24 cellular contexts compared by ENCODE assay signal in the genomic region with DNA sequence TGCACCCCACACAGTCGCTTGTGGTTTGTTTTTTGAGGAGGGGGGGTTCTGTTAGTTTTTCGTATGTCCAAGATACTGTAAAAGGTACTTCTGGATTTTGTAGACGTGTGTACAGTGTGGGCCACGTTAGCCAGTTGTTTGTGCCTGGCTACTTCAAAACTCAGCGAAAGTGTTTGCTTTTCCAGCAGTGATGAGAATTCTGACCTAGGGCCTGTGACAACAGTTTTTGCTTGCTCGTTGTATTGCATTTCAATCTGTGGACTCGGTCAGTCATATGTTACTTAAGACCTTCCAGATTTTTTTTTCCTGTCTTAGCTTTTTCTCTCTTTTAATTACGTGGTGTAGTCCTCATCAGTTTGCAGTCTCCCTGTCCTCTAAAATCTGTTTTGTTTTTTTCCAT.
A peak's percentile ranks its signal among the peaks of the same experiment; 100 is the strongest.
DNase-seq lines count a peak whose midpoint lies in the region; ATAC-seq, FAIRE-seq and TF ChIP-seq lines count a peak whose summit lies in the region.
"Had no signal": no experiment of that assay in that cellular context is flagged by ENCODE, and none has a peak within 500 bp of the region (broad histone marks: within the 10 kb centered on the region; RNA-seq: fewer than 3 reads in every experiment).

No MANE protein-coding gene starts in this region.

- H2AFZ ChIP-seq in H9 (ENCODE audit: low read length) (no peak overlapping the region), HepG2 (ENCODE audit: low read length) (no peak overlapping the region), neural progenitor cell (replicated peaks) (no peak overlapping the region)
- H2AFZ ChIP-seq: GM23338 had no signal

- no TSS peak for BruUV-seq in HepG2 (replicated peaks; lab: Mats Ljungman, UMichigan)

- H4K20me1 ChIP-seq in H9 (ENCODE audit: control insufficient read depth, insufficient read depth, insufficient read length) (no peaks in the 10 kb centered on the region), HepG2 (ENCODE audit: insufficient read depth, low read length) (no peaks in the 10 kb centered on the region), neural progenitor cell (ENCODE audit: low read depth) (peaks cover 17% of the 10 kb centered on the region)

- H3K4ac ChIP-seq in H9 (ENCODE audit: low read depth, low read length): no peak overlapping the region

- no peak overlapping the region for H4K91ac ChIP-seq in H9 (ENCODE audit: insufficient read length, low read depth, low read length)

- H3K23me2 ChIP-seq in H9 (ENCODE audit: insufficient read length, low read depth, low read length, poor library complexity, severe bottlenecking): no peaks in the 10 kb centered on the region

- H2AK5ac ChIP-seq in H9 (ENCODE audit: insufficient read length, low read length): no peak overlapping the region

- TF ChIP-seq EP300 in HepG2 (IDR thresholded peaks at IDR 0.05; ENCODE audit: low read depth in 2 of 2, low read length in 2 of 2) (no peak), HepG2 (CRISPR knock-in tag; IDR thresholded peaks at IDR 0.05; ENCODE audit: borderline replicate concordance) (no peak)

- H2BK120ac ChIP-seq in H9 (ENCODE audit: low read depth, low read length, poor library complexity, severe bottlenecking): no peak overlapping the region

- intact Hi-C loops in HepG2 (cut with micrococcal nuclease; ENCODE audit: unreplicated experiment): no loop called here

- H3K36me3 Mint-ChIP-seq in H9 (ENCODE audit: insufficient read depth in 1 of 3, low read depth in 3 of 3): peaks cover 34 to 82% (median 55%) of the 10 kb centered on the region in 3 experiments
- peaks cover 17% of the 10 kb centered on the region for H3K36me3 Mint-ChIP-seq in glutamatergic neuron (ENCODE audit: unreplicated experiment)
- peaks cover 38% of the 10 kb centered on the region for H3K36me3 Mint-ChIP-seq in neural progenitor cell
- H3K36me3 Mint-ChIP-seq: CD4-positive, CD25-positive, alpha-beta regulatory T cell had no signal

- H3K4me1 ChIP-seq in H9 (ENCODE audit: insufficient read depth, low read length): no peaks in the 10 kb centered on the region
- H3K4me1 ChIP-seq in HepG2 (ENCODE audit: insufficient read depth, low read length): peaks cover 26% of the 10 kb centered on the region
- no peaks in the 10 kb centered on the region for H3K4me1 ChIP-seq in neural progenitor cell
- H3K4me1 ChIP-seq: BLaER1, Caco-2 had no signal

- H2BK20ac ChIP-seq in H9 (ENCODE audit: low read depth, low read length, poor library complexity, severe bottlenecking): no peak overlapping the region

- H3K56ac ChIP-seq in H9 (ENCODE audit: insufficient read length, low read depth, low read length): no peak overlapping the region

- TF ChIP-seq POLR2A in HepG2 (IDR thresholded peaks at IDR 0.05; ENCODE audit: insufficient read depth in 1 of 2, low read depth in 2 of 2, low read length in 2 of 2): no peak

- no peak overlapping the region for H2BK15ac ChIP-seq in H9 (ENCODE audit: low read depth, low read length)

- H2BK5ac ChIP-seq in H9 (ENCODE audit: insufficient read length, low read length): no peak overlapping the region

- no peak overlapping the region for H3K27ac ChIP-seq in H9 (ENCODE audit: insufficient read length, low read depth, low read length)
- H3K27ac ChIP-seq in HepG2 (ENCODE audit: extremely low read length, insufficient read depth, low read length): peak overlapping the region; percentile 38
- H3K27ac ChIP-seq in neural progenitor cell: peak overlapping the region; percentile 0
- H3K27ac ChIP-seq: 22Rv1, BLaER1, C4-2B had no signal

- H3K27me3 ChIP-seq in H9 (ENCODE audit: insufficient read depth, low read length) (no peaks in the 10 kb centered on the region), HepG2 (ENCODE audit: control insufficient read depth in 1 of 2, insufficient read depth in 2 of 2, low read length in 2 of 2) (no peaks in the 10 kb centered on the region), neural progenitor cell (no peaks in the 10 kb centered on the region)
- H3K27me3 ChIP-seq: BLaER1 had no signal

- H3K9me3 Mint-ChIP-seq in H9 (no peaks in the 10 kb centered on the region), glutamatergic neuron (ENCODE audit: unreplicated experiment) (peaks cover 14% of the 10 kb centered on the region), neural progenitor cell (no peaks in the 10 kb centered on the region)
- H3K9me3 Mint-ChIP-seq: CD8-positive, alpha-beta T cell had no signal

- ATAC-seq in HepG2 (peak; percentile 70), GM18520 (IDR thresholded peaks at IDR 0.05; ENCODE audit: unreplicated experiment) (no peak), GM21619 (IDR thresholded peaks at IDR 0.05; ENCODE audit: unreplicated experiment) (no peak), esophagus mucosa (no peak)
- ATAC-seq: CD8-positive, alpha-beta T cell; GM23338 had no signal

- no peaks in the 10 kb centered on the region for H3K9me3 ChIP-seq in H9 (ENCODE audit: control insufficient read depth, low read depth, low read length)
- peaks cover 3% of the 10 kb centered on the region; the same call in 1 of the 2 replicates for H3K9me3 ChIP-seq in HepG2 (ENCODE audit: low read length)
- H3K9me3 ChIP-seq in neural progenitor cell (ENCODE audit: low read depth): no peaks in the 10 kb centered on the region
- H3K9me3 ChIP-seq: BLaER1, Caco-2 had no signal

- no peaks in the 10 kb centered on the region for H3K79me1 ChIP-seq in H9 (ENCODE audit: insufficient read depth, low read depth, low read length, poor library complexity, severe bottlenecking)

- no peak overlapping the region for H4K8ac ChIP-seq in H9 (replicated peaks; ENCODE audit: insufficient read length, low read depth, low read length)

- no peak for DNase-seq in H9
- no peak for DNase-seq in glutamatergic neuron
- DNase-seq in HepG2 (ENCODE audit: low spot score): peak; percentile 43
- no peak for DNase-seq in neural progenitor cell (ENCODE audit: low spot score)
- DNase-seq in medulla oblongata (ENCODE audit: extremely low spot score): no peak
- DNase-seq: Caco-2; CD4-positive, CD25-positive, alpha-beta regulatory T cell; CD8-positive, alpha-beta T cell; DMS153; DND-41; HCEC 1CT had no signal

- H3K4me3 Mint-ChIP-seq in H9 (no peak overlapping the region), glutamatergic neuron (ENCODE audit: unreplicated experiment) (no peak overlapping the region), neural progenitor cell (no peak overlapping the region)
- H3K4me3 Mint-ChIP-seq: B cell; CD4-positive, CD25-positive, alpha-beta regulatory T cell; CD8-positive, alpha-beta T cell; GM23338 had no signal

- CTCF ChIA-PET in HepG2 (lab: Yijun Ruan, JAX; ENCODE audit: low intra/inter-chr PET ratio, low total read pairs): no interaction called here

- H3K79me2 ChIP-seq in H9 (ENCODE audit: insufficient read depth, low read length) (no peaks in the 10 kb centered on the region), HepG2 (ENCODE audit: insufficient read depth, low read length) (no peaks in the 10 kb centered on the region), neural progenitor cell (ENCODE audit: low read depth) (peaks cover 13% of the 10 kb centered on the region)

- no peak overlapping the region for H3K23ac ChIP-seq in H9 (ENCODE audit: insufficient read length, low read depth, low read length)

- no peak overlapping the region for H3T11ph ChIP-seq in H9 (ENCODE audit: low read length)

- no CpG with 5 or more reads among the region's 8 CpGs for WGBS in H9 (ENCODE audit: extremely low coverage, insufficient read length, low lambda C conversion rate)
- WGBS in HepG2 (ENCODE audit: low lambda C conversion rate): 24% methylated on average over 8 of the region's 8 CpGs

- no peak overlapping the region for H4K5ac ChIP-seq in H9 (ENCODE audit: insufficient read length, low read depth, low read length)

- peak; percentile 4 for FAIRE-seq in HepG2 (lab: Jason Lieb, UNC)
- FAIRE-seq: A204.1, G401.6, GM12892, GM19239, H54 had no signal

- no peak for TF ChIP-seq RAD21 in HepG2 (CRISPR knock-in tag; IDR thresholded peaks at IDR 0.05)

- no peak overlapping the region for H3K4me3 ChIP-seq in HepG2 (replicated peaks in 1 of 3; ENCODE audit: insufficient read depth in 1 of 3, low read depth in 2 of 3, low read length in 3 of 3)
- no peak overlapping the region for H3K4me3 ChIP-seq in neural progenitor cell
- H3K4me3 ChIP-seq: BLaER1, GM23338 had no signal

- no peak overlapping the region for H2BK12ac ChIP-seq in H9 (ENCODE audit: insufficient read length, low read depth, low read length)

- TF ChIP-seq CTCF in H9 (conservative IDR thresholded peaks at IDR 0.05) (no peak), glutamatergic neuron (IDR thresholded peaks at IDR 0.05; ENCODE audit: partially characterized antibody, unreplicated experiment) (no peak), HepG2 (CRISPR knock-in tag; IDR thresholded peaks at IDR 0.05) (no peak), neural progenitor cell (IDR thresholded peaks at IDR 0.05) (no peak)

- H3K4me1 Mint-ChIP-seq in H9 (peaks cover 10 to 19% of the 10 kb centered on the region in 2 experiments), glutamatergic neuron (ENCODE audit: low read depth, unreplicated experiment) (peaks cover 26% of the 10 kb centered on the region), neural progenitor cell (peaks cover 4% of the 10 kb centered on the region)

- no peak overlapping the region for H3K14ac ChIP-seq in H9 (ENCODE audit: insufficient read depth, low read length)

- H3K9ac ChIP-seq in H9 (ENCODE audit: extremely low read depth, insufficient read length, low read length) (no peak overlapping the region), HepG2 (ENCODE audit: insufficient read depth, low read depth, low read length) (no peak overlapping the region), neural progenitor cell (no peak overlapping the region)
- H3K9ac ChIP-seq: BLaER1 had no signal

- H3K36me3 ChIP-seq in HepG2 (replicated peaks in 1 of 2; ENCODE audit: control insufficient read depth in 1 of 2, insufficient read depth in 2 of 2, low read length in 2 of 2): no peaks in the 10 kb centered on the region
- H3K36me3 ChIP-seq in neural progenitor cell: peaks cover 15% of the 10 kb centered on the region

- in situ Hi-C loops in HepG2 (cut with HindIII; ENCODE audit: extremely low pct_ligation_motif_present, low pct_unique_long_range_greater_than_20kb): no loop called here

- H3K27me3 Mint-ChIP-seq in H9 (ENCODE audit: low read depth) (no peaks in the 10 kb centered on the region; the same call in 1 of the 2 replicates), glutamatergic neuron (ENCODE audit: unreplicated experiment) (peaks cover 18% of the 10 kb centered on the region), neural progenitor cell (ENCODE audit: insufficient read depth, low read depth) (no peaks in the 10 kb centered on the region)
- H3K27me3 Mint-ChIP-seq: B cell; CD4-positive, CD25-positive, alpha-beta regulatory T cell had no signal

- peaks cover 71% of the 10 kb centered on the region for H3F3A ChIP-seq in neural progenitor cell (ENCODE audit: low read depth)

- POLR2A ChIA-PET in HepG2 (lab: Yijun Ruan, JAX): no interaction called here

- H3K4me2 ChIP-seq in H9 (ENCODE audit: insufficient read depth, insufficient read length, low read length): no peak overlapping the region
- no peak overlapping the region for H3K4me2 ChIP-seq in HepG2 (ENCODE audit: low read depth, low read length)
- H3K4me2 ChIP-seq in neural progenitor cell: no peak overlapping the region
- H3K4me2 ChIP-seq: BLaER1, GM23338 had no signal

- peak overlapping the region in 2 of 3 experiments; percentile 30 to 50; a peak in 2 of 7 replicates for H3K27ac Mint-ChIP-seq in H9
- peak overlapping the region; percentile 1 for H3K27ac Mint-ChIP-seq in glutamatergic neuron (ENCODE audit: unreplicated experiment)
- H3K27ac Mint-ChIP-seq in neural progenitor cell: no peak overlapping the region
- H3K27ac Mint-ChIP-seq: B cell; CD4-positive, CD25-positive, alpha-beta regulatory T cell; CD8-positive, alpha-beta T cell; GM23338 had no signal

- no peak overlapping the region for H3K18ac ChIP-seq in H9 (ENCODE audit: insufficient read length, low read depth, low read length)
